36 cellular contexts compared by ENCODE assay signal in the genomic region with DNA sequence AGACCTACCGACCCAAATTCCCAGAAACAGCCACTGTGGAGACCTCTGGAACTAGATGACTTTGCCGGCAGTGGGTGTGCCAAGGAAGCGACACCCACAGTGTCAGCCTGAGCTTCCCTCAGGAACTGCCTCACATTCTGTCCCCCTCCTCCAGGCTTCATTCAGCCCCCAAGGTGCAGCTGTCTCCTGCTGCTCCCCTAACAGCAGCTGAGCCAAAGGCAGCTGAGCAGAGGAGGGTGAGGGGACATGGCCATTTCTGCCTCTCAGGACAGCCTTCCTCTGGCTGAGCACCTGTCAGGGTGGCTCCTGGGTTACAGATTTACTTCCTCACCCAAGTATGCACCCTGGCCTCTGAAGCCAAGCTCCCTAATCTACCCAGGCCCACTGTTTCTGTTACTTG. TPM values are rescaled to one million over a fixed set of nuclear protein-coding genes. Genes with fewer than 3 reads are reported as not detected.
"Had no signal": no experiment of that assay in that cellular context is flagged by ENCODE, and none has a peak within 500 bp of the region (broad histone marks: within the 10 kb centered on the region; RNA-seq: fewer than 3 reads in every experiment).

No MANE protein-coding gene starts in this region.

- H3K9me3 ChIP-seq: MG63, Peyer's patch had no signal

- H3K4me3 Mint-ChIP-seq: activated CD4-positive, alpha-beta T cell treated with anti-CD3 and anti-CD28 coated beads, Interleukin-2, amount 10 ng/mL, durations not matched to agents 7 days and 5 days; activated naive CD4-positive, alpha-beta T cell treated with anti-CD3 and anti-CD28 coated beads, Interleukin-2, amount 10 ng/mL, durations not matched to agents 7 days and 5 days; activated naive CD8-positive, alpha-beta T cell; activated naive CD8-positive, alpha-beta T cell treated with anti-CD3 and anti-CD28 coated beads, Interleukin-2, amount 50 U/mL, for 24 hours; activated T-cell treated with anti-CD3 and anti-CD28 coated beads, Interleukin-2, amount 50 U/mL, for 4 hours; T-cell had no signal

- H3K27me3 Mint-ChIP-seq: activated naive CD8-positive, alpha-beta T cell had no signal

- H3K36me3 Mint-ChIP-seq: activated naive CD4-positive, alpha-beta T cell treated with anti-CD3 and anti-CD28 coated beads, Interleukin-2, amount 10 ng/mL, durations not matched to agents 7 days and 5 days; activated naive CD8-positive, alpha-beta T cell; brain; T-cell had no signal

- H3K27ac ChIP-seq: Peyer's patch, VCaP had no signal

- H3K9me3 Mint-ChIP-seq: activated CD4-positive, alpha-beta T cell treated with anti-CD3 and anti-CD28 coated beads, Interleukin-2, amount 10 ng/mL, durations not matched to agents 7 days and 5 days; activated naive CD4-positive, alpha-beta T cell treated with anti-CD3 and anti-CD28 coated beads, Interleukin-2, amount 10 ng/mL, durations not matched to agents 7 days and 5 days; activated naive CD8-positive, alpha-beta T cell treated with anti-CD3 and anti-CD28 coated beads, Interleukin-2, amount 50 U/mL, for 24 hours; activated T-cell treated with anti-CD3 and anti-CD28 coated beads, Interleukin-2, amount 50 U/mL, for 4 hours; brain; T-cell had no signal

- H3K36me3 ChIP-seq: MG63, Peyer's patch had no signal

- H3K27ac Mint-ChIP-seq: activated CD4-positive, alpha-beta T cell treated with anti-CD3 and anti-CD28 coated beads, Interleukin-2, amount 10 ng/mL, durations not matched to agents 7 days and 5 days; activated naive CD4-positive, alpha-beta T cell treated with anti-CD3 and anti-CD28 coated beads, Interleukin-2, amount 10 ng/mL, durations not matched to agents 7 days and 5 days; activated naive CD8-positive, alpha-beta T cell; activated naive CD8-positive, alpha-beta T cell treated with anti-CD3 and anti-CD28 coated beads, Interleukin-2, amount 50 U/mL, for 24 hours; T-cell had no signal

- ATAC-seq: activated naive CD8-positive, alpha-beta T cell treated with anti-CD3 and anti-CD28 coated beads, Interleukin-2, amount 50 U/mL, for 24 hours; activated T-cell treated with anti-CD3 and anti-CD28 coated beads, Interleukin-2, amount 50 U/mL, for 4 hours; PC-3; SK-N-SH treated with all-trans-retinoic acid at 6 μM for 48 hours; T-cell had no signal

- H3K4me3 ChIP-seq: MG63, Peyer's patch had no signal

- H3K4me1 Mint-ChIP-seq: activated CD4-positive, alpha-beta T cell treated with anti-CD3 and anti-CD28 coated beads, Interleukin-2, amount 10 ng/mL, durations not matched to agents 7 days and 5 days had no signal

- DNase-seq: activated CD4-positive, alpha-beta T cell treated with anti-CD3 and anti-CD28 coated beads for 1 hour; activated CD4-positive, alpha-beta T cell treated with anti-CD3 and anti-CD28 coated beads, Interleukin-2, amount 10 ng/mL, durations not matched to agents 7 days and 5 days; activated CD4-positive, alpha-beta T cell treated with anti-CD3 and anti-CD28 coated beads, Interleukin-2, amount 50 U/mL, for 48 hours; activated CD4-positive, CD25-positive, alpha-beta regulatory T cell; activated CD8-positive, alpha-beta memory T cell treated with anti-CD3 and anti-CD28 coated beads, Interleukin-2, amount 50 U/mL, for 4 hours; activated effector memory CD4-positive, alpha-beta T cell treated with Interleukin-2 at 50 U/mL for 16 hours; activated naive CD4-positive, alpha-beta T cell treated with anti-CD3 and anti-CD28 coated beads, Interleukin-2, amount 10 ng/mL, durations not matched to agents 7 days and 5 days; activated naive CD8-positive, alpha-beta T cell treated with anti-CD3 and anti-CD28 coated beads, Interleukin-2, amount 50 U/mL, for 24 hours; activated T-cell treated with anti-CD3 and anti-CD28 coated beads for 4 hours; activated T-cell treated with anti-CD3 and anti-CD28 coated beads, Interleukin-2, amount 50 U/mL, for 4 hours; anterior cingulate cortex; caudate nucleus; cerebellar nuclear complex; Karpas-422; KBM-7; MG63; MV-4-11; NCI-H1092; NCI-H1436 treated with DMSO at 0.1 percent for 48 hours; NCI-H1694 treated with DMSO at 0.1 percent for 48 hours; NCI-H2029; NCI-H446; NCI-H510A treated with DMSO at 0.1 percent for 48 hours; PC-3; Peyer's patch; RPMI8226; SHP77 treated with DMSO at 0.1 percent for 48 hours; T-cell; T-helper 2 cell; T-helper 9 cell had no signal

- H3K27me3 ChIP-seq: Peyer's patch had no signal

RNA-seq across cellular contexts. Expression of gene HSF5, which starts 48.3 kb away (rescaled TPM):
- total RNA-seq: bronchial epithelial cell, PC-3, SK-MEL-5 had no signal
